Comparison of ENCODE assay signal across 8 cellular contexts in genomic region chr4:113355550-113356371, GRCh38.
A peak's percentile ranks its signal among the peaks of the same experiment; 100 is the strongest.
DNase-seq lines count a peak whose midpoint lies in the region; ATAC-seq lines count a peak whose summit lies in the region.

No MANE protein-coding gene starts in this region.

- no peak overlapping the region for H3K18ac ChIP-seq in trophoblast cell (ENCODE audit: low read length)

- H3K23ac ChIP-seq in trophoblast cell (ENCODE audit: low read length) = no peak overlapping the region

- H3K27ac ChIP-seq in trophoblast cell (ENCODE audit: low read depth, low read length) = no peak overlapping the region

- peaks cover 0 to 2% of the 10 kb centered on the region in 2 experiments for H3K4me1 ChIP-seq in trophoblast cell (ENCODE audit: control insufficient read depth in 1 of 2, insufficient read depth in 2 of 2, low read length in 2 of 2)

- DNase-seq in ELR (ENCODE audit: low read depth) (peak; percentile 85), dermis blood vessel endothelial cell (peak; percentile 59), trophoblast cell (peak; percentile 7 to 16), D341Med (ENCODE audit: low spot score) (no peak), NCI-H524 (lab: John Stamatoyannopoulos, UW) (no peak)
- peak; percentile 96 for DNase-seq in Jurkat, Clone E6-1 (ENCODE audit: low read depth, low spot score)
- peak; percentile 49 to 59 for DNase-seq in activated CD4-positive, alpha-beta T cell treated with anti-CD3 and anti-CD28 coated beads for 24 hours (ENCODE audit: low read depth in 2 of 2)

- H3K4me2 ChIP-seq in trophoblast cell (ENCODE audit: low read length) = no peak overlapping the region

- H2BK12ac ChIP-seq in trophoblast cell (ENCODE audit: low read length) = no peak overlapping the region

- no peak overlapping the region for H4K8ac ChIP-seq in trophoblast cell (ENCODE audit: low read depth, low read length)

- H4K12ac ChIP-seq in trophoblast cell (ENCODE audit: low read depth, low read length) = no peak overlapping the region

- no peak overlapping the region for H3K4ac ChIP-seq in trophoblast cell (ENCODE audit: low read depth, low read length)

- ATAC-seq in GM21619 (IDR thresholded peaks at IDR 0.05; ENCODE audit: unreplicated experiment) = peak; percentile 98

- H2BK120ac ChIP-seq in trophoblast cell (ENCODE audit: insufficient read depth, low read length, poor library complexity) = no peak overlapping the region

- H3K27me3 ChIP-seq in trophoblast cell (ENCODE audit: insufficient read depth, low read length) = no peaks in the 10 kb centered on the region

- WGBS in trophoblast cell (ENCODE audit: extremely low coverage, insufficient coverage, insufficient read length) = no CpG with 5 or more reads among the region's 13 CpGs

- no peak overlapping the region for H3K4me3 ChIP-seq in Jurkat, Clone E6-1 (ENCODE audit: low read length)
- H3K4me3 ChIP-seq in trophoblast cell (ENCODE audit: low read depth, low read length) = no peak overlapping the region

- H3K36me3 ChIP-seq in trophoblast cell (ENCODE audit: control insufficient read depth in 1 of 2, insufficient read depth in 2 of 2, low read length in 2 of 2) = no peaks in the 10 kb centered on the region

- H3K9me3 ChIP-seq in trophoblast cell (ENCODE audit: insufficient read depth, low read depth, low read length) = no peaks in the 10 kb centered on the region

- H3K14ac ChIP-seq in trophoblast cell (ENCODE audit: low read length) = no peak overlapping the region

- no peak overlapping the region for H2AFZ ChIP-seq in trophoblast cell (ENCODE audit: insufficient read depth, low read length, poor library complexity)

- H2BK5ac ChIP-seq in trophoblast cell (ENCODE audit: low read depth, low read length, poor library complexity) = no peak overlapping the region

- no peaks in the 10 kb centered on the region for H3K79me2 ChIP-seq in trophoblast cell (ENCODE audit: control insufficient read depth, insufficient read depth, low read length, poor library complexity)

- H3K79me1 ChIP-seq in trophoblast cell (ENCODE audit: low read length) = no peaks in the 10 kb centered on the region

- H3K9ac ChIP-seq in trophoblast cell (ENCODE audit: low read length) = no peak overlapping the region

- no peak overlapping the region for H2AK5ac ChIP-seq in trophoblast cell (ENCODE audit: low read length)

- H4K91ac ChIP-seq in trophoblast cell (ENCODE audit: low read depth, low read length) = no peak overlapping the region

Comparison
In these comparisons a context has a peak if more than half of its experiments do, and no peak if none do; other contexts are left out.
1. DNase-seq: peak in ELR (single experiment), Jurkat, Clone E6-1 (single experiment), activated CD4-positive, alpha-beta T cell treated with anti-CD3 and anti-CD28 coated beads for 24 hours (2 of 2), dermis blood vessel endothelial cell (single experiment) and trophoblast cell (2 of 2); none in D341Med (single experiment) and NCI-H524 (0 of 2).